Comparison of ENCODE assay signal across 40 cellular contexts in genomic region chr1:77718181-77718580, GRCh38.
"Had no signal": no experiment of that assay in that cellular context is flagged by ENCODE, and none has a peak within 500 bp of the region (broad histone marks: within the 10 kb centered on the region; RNA-seq: fewer than 3 reads in every experiment).

No MANE protein-coding gene starts in this region.

- H3K27ac Mint-ChIP-seq: activated naive CD4-positive, alpha-beta T cell treated with anti-CD3 and anti-CD28 coated beads for 36 hours; activated naive CD4-positive, alpha-beta T cell treated with anti-CD3 and anti-CD28 coated beads, Interleukin-2, amount 10 ng/mL, durations not matched to agents 7 days and 5 days; activated naive CD4-positive, alpha-beta T cell treated with anti-CD3 and anti-CD28 coated beads, Interleukin-2, amount 50 U/mL, for 24 hours; activated naive CD8-positive, alpha-beta T cell; activated naive CD8-positive, alpha-beta T cell treated with anti-CD3 and anti-CD28 coated beads for 36 hours; activated naive CD8-positive, alpha-beta T cell treated with anti-CD3 and anti-CD28 coated beads, Interleukin-2, amount 10 ng/mL, durations not matched to agents 7 days and 5 days; activated naive CD8-positive, alpha-beta T cell treated with anti-CD3 and anti-CD28 coated beads, Interleukin-2, amount 50 U/mL, for 24 hours; activated T-cell treated with anti-CD3 and anti-CD28 coated beads, Interleukin-2, amount 50 U/mL, for 24 hours; activated T-cell treated with anti-CD3 and anti-CD28 coated beads, Interleukin-2, amount 50 U/mL, for 72 hours; activated T-helper 1 cell treated with anti-CD3 and anti-CD28 coated beads, Interleukin-12 subunit alpha, Interleukin-12 subunit beta, Interleukin-2, Interleukin-4 antibody, amounts not matched to agents 30 ng/mL and 10 ng/mL and 1 ng/mL, durations not matched to agents 14 hours and 24 hours and 36 hours; activated T-helper 17 cell treated with anti-CD3 and anti-CD28 coated beads, Interleukin-2, amount 50 U/mL, for 72 hours; activated T-helper 2 cell treated with anti-CD3 and anti-CD28 coated beads, Interferon-gamma antibody, Interleukin-2, Interleukin-4, amounts not matched to agents 10 μg/mL and 5 μg/mL and 100 μg/mL, durations not matched to agents 14 hours and 24 hours and 36 hours; brain had no signal

- ATAC-seq: activated naive CD4-positive, alpha-beta T cell treated with anti-CD3 and anti-CD28 coated beads, Interleukin-2, amount 50 U/mL, for 72 hours; activated naive CD8-positive, alpha-beta T cell treated with anti-CD3 and anti-CD28 coated beads, Interleukin-2, amount 50 U/mL, for 24 hours; activated T-cell treated with anti-CD3 and anti-CD28 coated beads, Interleukin-2, amount 50 U/mL, for 4 hours; activated T-cell treated with anti-CD3 and anti-CD28 coated beads, Interleukin-2, amount 50 U/mL, for 72 hours; activated T-helper 17 cell treated with anti-CD3 and anti-CD28 coated beads, Interleukin-2, amount 50 U/mL, for 72 hours; body of pancreas had no signal

- H3K4me3 ChIP-seq: adrenal gland, ascending aorta, body of pancreas, breast epithelium, cardiac muscle cell had no signal

- DNase-seq: activated effector memory CD4-positive, alpha-beta T cell treated with anti-CD3 and anti-CD28 coated beads, Interleukin-2, amount 50 U/mL, for 16 hours; activated effector memory CD4-positive, alpha-beta T cell treated with Interleukin-2 at 50 U/mL for 16 hours; activated gamma-delta T cell; activated gamma-delta T cell treated with Interleukin-2 at 50 U/mL for 16 hours; activated naive CD4-positive, alpha-beta T cell; activated naive CD4-positive, alpha-beta T cell treated with anti-CD3 and anti-CD28 coated beads for 36 hours; activated naive CD4-positive, alpha-beta T cell treated with anti-CD3 and anti-CD28 coated beads, Interleukin-2, amount 10 ng/mL, durations not matched to agents 7 days and 5 days; activated naive CD4-positive, alpha-beta T cell treated with anti-CD3 and anti-CD28 coated beads, Interleukin-2, amount 50 U/mL, for 16 hours; activated naive CD4-positive, alpha-beta T cell treated with Interleukin-2 at 50 U/mL for 16 hours; activated naive CD8-positive, alpha-beta T cell treated with anti-CD3 and anti-CD28 coated beads for 36 hours; activated naive CD8-positive, alpha-beta T cell treated with anti-CD3 and anti-CD28 coated beads, Interleukin-2, amount 10 ng/mL, durations not matched to agents 7 days and 5 days; activated naive CD8-positive, alpha-beta T cell treated with anti-CD3 and anti-CD28 coated beads, Interleukin-2, amount 50 U/mL, for 24 hours; activated T-cell treated with anti-CD3 and anti-CD28 coated beads, Interleukin-2, amount 50 U/mL, for 1 hour; activated T-cell treated with anti-CD3 and anti-CD28 coated beads, Interleukin-2, amount 50 U/mL, for 24 hours; activated T-cell treated with anti-CD3 and anti-CD28 coated beads, Interleukin-2, amount 50 U/mL, for 4 hours; activated T-cell treated with anti-CD3 and anti-CD28 coated beads, Interleukin-2, amount 50 U/mL, for 48 hours; activated T-cell treated with anti-CD3 and anti-CD28 coated beads, Interleukin-2, amount 50 U/mL, for 72 hours; adrenal gland; amniotic stem cell; amygdala; anterior cingulate cortex; aorta; body of pancreas; brain microvascular endothelial cell; caudate nucleus; central memory CD4-positive, alpha-beta T cell; cerebellar nuclear complex had no signal

- FAIRE-seq: astrocyte, bronchial epithelial cell had no signal

- H3K4me1 Mint-ChIP-seq: activated naive CD4-positive, alpha-beta T cell treated with anti-CD3 and anti-CD28 coated beads, Interleukin-2, amount 10 ng/mL, durations not matched to agents 7 days and 5 days; activated naive CD4-positive, alpha-beta T cell treated with anti-CD3 and anti-CD28 coated beads, Interleukin-2, amount 50 U/mL, for 24 hours; activated naive CD8-positive, alpha-beta T cell treated with anti-CD3 and anti-CD28 coated beads for 36 hours; activated naive CD8-positive, alpha-beta T cell treated with anti-CD3 and anti-CD28 coated beads, Interleukin-2, amount 50 U/mL, for 24 hours; activated T-helper 17 cell treated with anti-CD3 and anti-CD28 coated beads, Interleukin-2, amount 50 U/mL, for 72 hours; brain had no signal

- H3K27me3 Mint-ChIP-seq: activated naive CD4-positive, alpha-beta T cell treated with anti-CD3 and anti-CD28 coated beads, Interleukin-2, amount 10 ng/mL, durations not matched to agents 7 days and 5 days; activated naive CD4-positive, alpha-beta T cell treated with anti-CD3 and anti-CD28 coated beads, Interleukin-2, amount 50 U/mL, for 24 hours; activated naive CD8-positive, alpha-beta T cell; activated naive CD8-positive, alpha-beta T cell treated with anti-CD3 and anti-CD28 coated beads for 36 hours; activated naive CD8-positive, alpha-beta T cell treated with anti-CD3 and anti-CD28 coated beads, Interleukin-2, amount 10 ng/mL, durations not matched to agents 7 days and 5 days; activated naive CD8-positive, alpha-beta T cell treated with anti-CD3 and anti-CD28 coated beads, Interleukin-2, amount 50 U/mL, for 24 hours; activated T-cell treated with anti-CD3 and anti-CD28 coated beads, Interleukin-2, amount 50 U/mL, for 24 hours; activated T-helper 17 cell treated with anti-CD3 and anti-CD28 coated beads, Interleukin-2, amount 50 U/mL, for 72 hours; brain; central memory CD8-positive, alpha-beta T cell had no signal

- H3K4me1 ChIP-seq: adrenal gland, ascending aorta, body of pancreas, breast epithelium had no signal

- H3K9me3 Mint-ChIP-seq: activated naive CD4-positive, alpha-beta T cell treated with anti-CD3 and anti-CD28 coated beads for 36 hours; activated naive CD4-positive, alpha-beta T cell treated with anti-CD3 and anti-CD28 coated beads, Interleukin-2, amount 10 ng/mL, durations not matched to agents 7 days and 5 days; activated naive CD4-positive, alpha-beta T cell treated with anti-CD3 and anti-CD28 coated beads, Interleukin-2, amount 50 U/mL, for 24 hours; activated naive CD4-positive, alpha-beta T cell treated with anti-CD3 and anti-CD28 coated beads, Interleukin-2, amount 50 U/mL, for 72 hours; activated naive CD8-positive, alpha-beta T cell treated with anti-CD3 and anti-CD28 coated beads for 36 hours; activated naive CD8-positive, alpha-beta T cell treated with anti-CD3 and anti-CD28 coated beads, Interleukin-2, amount 10 ng/mL, durations not matched to agents 7 days and 5 days; activated naive CD8-positive, alpha-beta T cell treated with anti-CD3 and anti-CD28 coated beads, Interleukin-2, amount 50 U/mL, for 24 hours; activated T-cell treated with anti-CD3 and anti-CD28 coated beads, Interleukin-2, amount 50 U/mL, for 24 hours; activated T-cell treated with anti-CD3 and anti-CD28 coated beads, Interleukin-2, amount 50 U/mL, for 4 hours; activated T-cell treated with anti-CD3 and anti-CD28 coated beads, Interleukin-2, amount 50 U/mL, for 72 hours; activated T-helper 1 cell treated with anti-CD3 and anti-CD28 coated beads, Interleukin-12 subunit alpha, Interleukin-12 subunit beta, Interleukin-2, Interleukin-4 antibody, amounts not matched to agents 30 ng/mL and 10 ng/mL and 1 ng/mL, durations not matched to agents 14 hours and 24 hours and 36 hours; activated T-helper 17 cell treated with anti-CD3 and anti-CD28 coated beads, Interleukin-2, amount 50 U/mL, for 72 hours; activated T-helper 2 cell treated with anti-CD3 and anti-CD28 coated beads, Interferon-gamma antibody, Interleukin-2, Interleukin-4, amounts not matched to agents 10 μg/mL and 5 μg/mL and 100 μg/mL, durations not matched to agents 14 hours and 24 hours and 36 hours; brain; central memory CD8-positive, alpha-beta T cell had no signal

- H3K9me3 ChIP-seq: adrenal gland, ascending aorta, body of pancreas, breast epithelium had no signal

- H3K4me3 Mint-ChIP-seq: activated naive CD4-positive, alpha-beta T cell treated with anti-CD3 and anti-CD28 coated beads for 36 hours; activated naive CD4-positive, alpha-beta T cell treated with anti-CD3 and anti-CD28 coated beads, Interleukin-2, amount 10 ng/mL, durations not matched to agents 7 days and 5 days; activated naive CD4-positive, alpha-beta T cell treated with anti-CD3 and anti-CD28 coated beads, Interleukin-2, amount 50 U/mL, for 24 hours; activated naive CD8-positive, alpha-beta T cell; activated naive CD8-positive, alpha-beta T cell treated with anti-CD3 and anti-CD28 coated beads for 36 hours; activated naive CD8-positive, alpha-beta T cell treated with anti-CD3 and anti-CD28 coated beads, Interleukin-2, amount 10 ng/mL, durations not matched to agents 7 days and 5 days; activated naive CD8-positive, alpha-beta T cell treated with anti-CD3 and anti-CD28 coated beads, Interleukin-2, amount 50 U/mL, for 24 hours; activated T-cell treated with anti-CD3 and anti-CD28 coated beads, Interleukin-2, amount 50 U/mL, for 24 hours; activated T-cell treated with anti-CD3 and anti-CD28 coated beads, Interleukin-2, amount 50 U/mL, for 4 hours; activated T-cell treated with anti-CD3 and anti-CD28 coated beads, Interleukin-2, amount 50 U/mL, for 72 hours; activated T-helper 1 cell treated with anti-CD3 and anti-CD28 coated beads, Interleukin-12 subunit alpha, Interleukin-12 subunit beta, Interleukin-2, Interleukin-4 antibody, amounts not matched to agents 30 ng/mL and 10 ng/mL and 1 ng/mL, durations not matched to agents 14 hours and 24 hours and 36 hours; activated T-helper 17 cell treated with anti-CD3 and anti-CD28 coated beads, Interleukin-2, amount 50 U/mL, for 72 hours; brain; central memory CD8-positive, alpha-beta T cell had no signal

- H3K27me3 ChIP-seq: adrenal gland, ascending aorta, body of pancreas, brain microvascular endothelial cell, breast epithelium, cardiac muscle cell had no signal

- H3K27ac ChIP-seq: adrenal gland, ascending aorta, body of pancreas, brain microvascular endothelial cell, breast epithelium, cardiac muscle cell had no signal
